Comparison of ENCODE assay signal across 13 cellular contexts in genomic region chr22:27461470-27461869, GRCh38.
DNase-seq lines count a peak whose midpoint lies in the region; ATAC-seq, FAIRE-seq and TF ChIP-seq lines count a peak whose summit lies in the region.
"Had no signal": no experiment of that assay in that cellular context is flagged by ENCODE, and none has a peak within 500 bp of the region (broad histone marks: within the 10 kb centered on the region; RNA-seq: fewer than 3 reads in every experiment).

No MANE protein-coding gene starts in this region.

- no peaks in the 10 kb centered on the region for H3K27me3 ChIP-seq in bronchial epithelial cell (ENCODE audit: control insufficient read depth, insufficient read depth, low read length)

- no peak for FAIRE-seq in bronchial epithelial cell (lab: Jason Lieb, UNC)
- FAIRE-seq: GM12892, small intestine had no signal

- no peak overlapping the region for H3K4me3 ChIP-seq in bronchial epithelial cell (ENCODE audit: low read depth, low read length)

- no peak for ATAC-seq in omental fat pad (ENCODE audit: low FRiP score)
- ATAC-seq: left cardiac atrium had no signal

- H3K36me3 ChIP-seq in bronchial epithelial cell (ENCODE audit: control insufficient read depth, insufficient read depth, low read length) = no peaks in the 10 kb centered on the region

- TF ChIP-seq CTCF in bronchial epithelial cell (IDR thresholded peaks at IDR 0.05; ENCODE audit: insufficient read depth, low read length, severe bottlenecking) (no peak), omental fat pad (IDR thresholded peaks at IDR 0.05) (no peak)

- DNase-seq in A172 (ENCODE audit: low spot score) (peak; percentile 85), HT1080 (ENCODE audit: low read depth) (peak; percentile 96), bronchial epithelial cell (ENCODE audit: low read depth) (peak; percentile 73), islet precursor cell (peak; percentile 98), omental fat pad (ENCODE audit: low spot score) (no peak), NCI-H510A (lab: John Stamatoyannopoulos, UW) (no peak)
- no peak for DNase-seq in stimulated activated CD4-positive, alpha-beta T cell treated with anti-CD3 and anti-CD28 coated beads, Interleukin-2, amount 100 ng/mL, for 48 hours
- DNase-seq in stimulated activated CD4-positive, alpha-beta T cell treated with anti-CD3 and anti-CD28 coated beads, Interleukin-4, amount 100 ng/mL, for 24 hours = no peak
- DNase-seq: activated CD4-positive, alpha-beta T cell treated with anti-CD3 and anti-CD28 coated beads for 1 hour; KBM-7; left cardiac atrium; small intestine had no signal

Comparison
In these comparisons a context has a peak if more than half of its experiments do, and no peak if none do; other contexts are left out.
1. DNase-seq: peak in A172 (single experiment), HT1080 (single experiment), bronchial epithelial cell (single experiment) and islet precursor cell (single experiment); none in omental fat pad (single experiment), stimulated activated CD4-positive, alpha-beta T cell treated with anti-CD3 and anti-CD28 coated beads, Interleukin-2, amount 100 ng/mL, for 48 hours (0 of 2), stimulated activated CD4-positive, alpha-beta T cell treated with anti-CD3 and anti-CD28 coated beads, Interleukin-4, amount 100 ng/mL, for 24 hours (single experiment) and NCI-H510A (single experiment).